In the genomic region with DNA sequence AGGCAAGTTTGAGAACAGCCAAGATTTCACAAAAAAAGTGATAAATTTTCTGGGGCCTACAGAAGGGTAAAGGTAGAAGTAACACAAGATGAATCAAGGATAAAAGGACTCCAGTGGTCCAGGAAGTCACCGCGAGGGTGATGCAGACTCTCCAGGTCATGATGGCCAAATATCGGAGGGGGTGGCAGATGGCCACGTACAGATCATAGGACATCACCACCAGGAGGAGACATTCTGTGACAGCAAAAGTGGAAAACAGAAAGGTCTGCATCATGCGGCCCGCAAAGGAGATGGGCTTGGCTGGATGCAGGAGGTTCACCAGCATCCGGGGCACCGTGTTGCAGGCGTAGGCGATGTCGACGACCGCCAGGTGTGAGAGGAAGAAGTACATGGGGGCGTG, we compare ENCODE assay signal across 8 cellular contexts. TPM values are rescaled to one million over a fixed set of nuclear protein-coding genes. Genes with fewer than 3 reads are reported as not detected.
"Had no signal": no experiment of that assay in that cellular context is flagged by ENCODE, and none has a peak within 500 bp of the region (broad histone marks: within the 10 kb centered on the region; RNA-seq: fewer than 3 reads in every experiment).

No MANE protein-coding gene starts in this region.

RNA-seq across cellular contexts. Expression of gene OR2A7, which starts 5.5 kb away (rescaled TPM):
- total RNA-seq: LHCN-M2, NCI-H460, SJSA1 had no signal
- polyA plus RNA-seq: SK-N-SH had no signal

RNA-seq across cellular contexts. Expression of gene CTAGE8, which starts 10.0 kb away (rescaled TPM):
- total RNA-seq: SJSA1 had no signal
- polyA plus RNA-seq: SK-N-SH had no signal

RNA-seq across cellular contexts. Expression of gene OR2A42, which starts 19.7 kb away (rescaled TPM):
- total RNA-seq: LHCN-M2, MCF 10A, NCI-H460, PC-9, Peyer's patch, Right ventricle myocardium superior, SJSA1 had no signal
- polyA plus RNA-seq: SK-N-SH had no signal

RNA-seq across cellular contexts. Expression of gene OR2A1, which starts 53.2 kb away (rescaled TPM):
- total RNA-seq: LHCN-M2, MCF 10A, NCI-H460, PC-9, Peyer's patch, Right ventricle myocardium superior, SJSA1 had no signal
- polyA plus RNA-seq: SK-N-SH had no signal
